ENCODE assay signal across 12 cellular contexts in genomic region chr3:156668073-156668763, GRCh38. TPM values are rescaled to one million over a fixed set of nuclear protein-coding genes. Genes with fewer than 3 reads are reported as not detected.
A peak's percentile ranks its signal among the peaks of the same experiment; 100 is the strongest.
DNase-seq lines count a peak whose midpoint lies in the region; ATAC-seq, FAIRE-seq and TF ChIP-seq lines count a peak whose summit lies in the region.
"Had no signal": no experiment of that assay in that cellular context is flagged by ENCODE, and none has a peak within 500 bp of the region (broad histone marks: within the 10 kb centered on the region; RNA-seq: fewer than 3 reads in every experiment).

No MANE protein-coding gene starts in this region.

- peak; percentile 58 for DNase-seq in activated naive CD4-positive, alpha-beta T cell treated with anti-CD3 and anti-CD28 coated beads, Interleukin-2, amount 10 ng/mL, durations not matched to agents 7 days and 5 days
- DNase-seq in activated naive CD4-positive, alpha-beta T cell treated with anti-CD3 and anti-CD28 coated beads, Interleukin-2, amount 50 U/mL, for 16 hours = no peak
- DNase-seq in NCI-H69 (lab: John Stamatoyannopoulos, UW) = peak; percentile 48
- no peak for DNase-seq in endothelial cell of umbilical vein (ENCODE audit: low read depth, low spot score)
- DNase-seq in stimulated activated effector memory CD8-positive, alpha-beta T cell treated with anti-CD3 and anti-CD28 coated beads, Interleukin-12 subunit alpha, Interleukin-12 subunit beta, amount 100 ng/mL, for 72 hours (ENCODE audit: low spot score in 2 of 2) = no peak
- DNase-seq in AG08396 (ENCODE audit: low spot score) = no peak
- DNase-seq in osteoblast (ENCODE audit: insufficient read length, low spot score, missing footprints) = no peak
- DNase-seq: Caco-2, SHP77 had no signal

- peak overlapping the region; percentile 60 for H3K27ac Mint-ChIP-seq in activated naive CD4-positive, alpha-beta T cell treated with anti-CD3 and anti-CD28 coated beads, Interleukin-2, amount 10 ng/mL, durations not matched to agents 7 days and 5 days
- no peak overlapping the region for H3K27ac Mint-ChIP-seq in stimulated activated effector memory CD8-positive, alpha-beta T cell treated with anti-CD3 and anti-CD28 coated beads, Interleukin-12 subunit alpha, Interleukin-12 subunit beta, amount 100 ng/mL, for 72 hours

- H3K4me3 ChIP-seq in endothelial cell of umbilical vein (replicated peaks in 1 of 3; ENCODE audit: insufficient read depth in 1 of 3, low read depth in 1 of 3, low read length in 3 of 3) (no peak overlapping the region), osteoblast (ENCODE audit: insufficient read depth, low read length) (no peak overlapping the region)
- H3K4me3 ChIP-seq: prostate gland had no signal

- H3K4me1 ChIP-seq in endothelial cell of umbilical vein (ENCODE audit: control insufficient read depth, extremely low read depth, insufficient read depth, low read length) (peaks cover 21% of the 10 kb centered on the region), osteoblast (ENCODE audit: insufficient read depth, low read length) (peaks cover 16% of the 10 kb centered on the region)
- H3K4me1 ChIP-seq: prostate gland had no signal

- H3K27ac ChIP-seq in endothelial cell of umbilical vein (ENCODE audit: insufficient read depth, low read depth, low read length) (no peak overlapping the region), osteoblast (ENCODE audit: low read depth, low read length) (no peak overlapping the region)
- H3K27ac ChIP-seq: prostate gland had no signal

- H3K36me3 ChIP-seq in endothelial cell of umbilical vein (ENCODE audit: control insufficient read depth in 2 of 2, extremely low read depth in 1 of 2, insufficient read depth in 2 of 2, low read length in 2 of 2) = no peaks in the 10 kb centered on the region
- no peaks in the 10 kb centered on the region for H3K36me3 ChIP-seq in osteoblast (ENCODE audit: insufficient read depth, low read length)
- H3K36me3 ChIP-seq: prostate gland had no signal

- H3K4me1 Mint-ChIP-seq in activated naive CD4-positive, alpha-beta T cell treated with anti-CD3 and anti-CD28 coated beads, Interleukin-2, amount 10 ng/mL, durations not matched to agents 7 days and 5 days = peaks cover 64% of the 10 kb centered on the region
- peaks cover 55% of the 10 kb centered on the region for H3K4me1 Mint-ChIP-seq in stimulated activated effector memory CD8-positive, alpha-beta T cell treated with anti-CD3 and anti-CD28 coated beads, Interleukin-12 subunit alpha, Interleukin-12 subunit beta, amount 100 ng/mL, for 72 hours

- no peak overlapping the region for H2AFZ ChIP-seq in endothelial cell of umbilical vein (ENCODE audit: low read depth, low read length)
- H2AFZ ChIP-seq in osteoblast (ENCODE audit: low read length) = no peak overlapping the region

- no peaks in the 10 kb centered on the region for H3K27me3 Mint-ChIP-seq in activated naive CD4-positive, alpha-beta T cell treated with anti-CD3 and anti-CD28 coated beads, Interleukin-2, amount 10 ng/mL, durations not matched to agents 7 days and 5 days

- H3K27me3 ChIP-seq in endothelial cell of umbilical vein (ENCODE audit: control insufficient read depth in 2 of 2, insufficient read depth in 2 of 2, low read length in 2 of 2) = no peaks in the 10 kb centered on the region
- H3K27me3 ChIP-seq in osteoblast (ENCODE audit: insufficient read depth, low read length) = no peaks in the 10 kb centered on the region

- CTCF ChIA-PET in activated naive CD4-positive, alpha-beta T cell treated with anti-CD3 and anti-CD28 coated beads, Interleukin-2, amount 10 ng/mL, durations not matched to agents 7 days and 5 days (lab: Charles Lee) = interaction anchor here (1.0 kb wide), 1 partner anchor 415 kb away, joined by 3 read pairs; no protein-coding TSS in a partner anchor
- CTCF ChIA-PET in endothelial cell of umbilical vein (lab: Charles Lee) = interaction anchor here (1.0 kb wide), 1 partner anchor 15 kb away, joined by 3 read pairs; no protein-coding TSS in a partner anchor

- H3K79me2 ChIP-seq in endothelial cell of umbilical vein (ENCODE audit: control insufficient read depth, insufficient read depth, low read length) (no peaks in the 10 kb centered on the region), osteoblast (ENCODE audit: insufficient read depth, low read length) (no peaks in the 10 kb centered on the region)

- no peak overlapping the region for H3K4me2 ChIP-seq in endothelial cell of umbilical vein (ENCODE audit: insufficient read depth, low read length)
- no peak overlapping the region for H3K4me2 ChIP-seq in osteoblast (ENCODE audit: insufficient read depth, low read length)

- no peaks in the 10 kb centered on the region for H3K9me1 ChIP-seq in endothelial cell of umbilical vein (replicated peaks; ENCODE audit: control insufficient read depth, extremely low read depth, insufficient read depth, low read length)

- POLR2A ChIA-PET in endothelial cell of umbilical vein (lab: Charles Lee) = no interaction called here

- H3K9ac ChIP-seq in endothelial cell of umbilical vein (replicated peaks; ENCODE audit: extremely low read depth, insufficient read depth, low read length) = no peak overlapping the region

- peaks cover 7% of the 10 kb centered on the region for H3K36me3 Mint-ChIP-seq in activated naive CD4-positive, alpha-beta T cell treated with anti-CD3 and anti-CD28 coated beads, Interleukin-2, amount 10 ng/mL, durations not matched to agents 7 days and 5 days
- H3K36me3 Mint-ChIP-seq in stimulated activated effector memory CD8-positive, alpha-beta T cell treated with anti-CD3 and anti-CD28 coated beads, Interleukin-12 subunit alpha, Interleukin-12 subunit beta, amount 100 ng/mL, for 72 hours = no peaks in the 10 kb centered on the region

- TF ChIP-seq POLR2A in endothelial cell of umbilical vein (IDR thresholded peaks at IDR 0.05; ENCODE audit: low read depth, low read length) = no peak

- dilution Hi-C loops in endothelial cell of umbilical vein (cut with MboI; ENCODE audit: extremely low pct_ligation_motif_present, low sequenced_read_pairs) = no loop called here

- no peaks in the 10 kb centered on the region for H3K9me3 ChIP-seq in endothelial cell of umbilical vein (replicated peaks; ENCODE audit: control insufficient read depth, insufficient read depth, low read length)
- H3K9me3 ChIP-seq in osteoblast (ENCODE audit: low read depth, low read length) = no peaks in the 10 kb centered on the region
- H3K9me3 ChIP-seq: Caco-2, prostate gland had no signal

- no TSS peak for BruUV-seq in endothelial cell of umbilical vein (replicated peaks; lab: Mats Ljungman, UMichigan)

- intact Hi-C loops in endothelial cell of umbilical vein (cut with micrococcal nuclease) = no loop called here

- H3K4me3 Mint-ChIP-seq in activated naive CD4-positive, alpha-beta T cell treated with anti-CD3 and anti-CD28 coated beads, Interleukin-2, amount 10 ng/mL, durations not matched to agents 7 days and 5 days = no peak overlapping the region
- H3K4me3 Mint-ChIP-seq in stimulated activated effector memory CD8-positive, alpha-beta T cell treated with anti-CD3 and anti-CD28 coated beads, Interleukin-12 subunit alpha, Interleukin-12 subunit beta, amount 100 ng/mL, for 72 hours = no peak overlapping the region

- TF ChIP-seq CTCF in endothelial cell of umbilical vein (IDR thresholded peaks at IDR 0.05; ENCODE audit: extremely low read depth in 1 of 2, insufficient read depth in 1 of 2, low read depth in 1 of 2, low read length in 2 of 2) = no peak
- TF ChIP-seq CTCF in osteoblast (IDR thresholded peaks at IDR 0.05; ENCODE audit: extremely low read depth, low read depth, low read length) = no peak

- H4K20me1 ChIP-seq in endothelial cell of umbilical vein (replicated peaks; ENCODE audit: control insufficient read depth, extremely low read depth, insufficient read depth, low read length) (no peaks in the 10 kb centered on the region), osteoblast (ENCODE audit: insufficient read depth, low read length) (no peaks in the 10 kb centered on the region)

- no peaks in the 10 kb centered on the region for H3K9me3 Mint-ChIP-seq in activated naive CD4-positive, alpha-beta T cell treated with anti-CD3 and anti-CD28 coated beads, Interleukin-2, amount 10 ng/mL, durations not matched to agents 7 days and 5 days
- H3K9me3 Mint-ChIP-seq in stimulated activated effector memory CD8-positive, alpha-beta T cell treated with anti-CD3 and anti-CD28 coated beads, Interleukin-12 subunit alpha, Interleukin-12 subunit beta, amount 100 ng/mL, for 72 hours = no peaks in the 10 kb centered on the region

- FAIRE-seq in endothelial cell of umbilical vein (lab: Jason Lieb, UNC) = peak; percentile 4
- FAIRE-seq: colon had no signal

- ATAC-seq in stimulated activated effector memory CD8-positive, alpha-beta T cell treated with anti-CD3 and anti-CD28 coated beads, Interleukin-12 subunit alpha, Interleukin-12 subunit beta, amount 100 ng/mL, for 72 hours = peak; percentile 71
- ATAC-seq in HG03342 (IDR thresholded peaks at IDR 0.05; ENCODE audit: unreplicated experiment) = no peak

TF ChIP-seq in endothelial cell of umbilical vein, 7 proteins besides CTCF, POLR2A, EP300 and RAD21:
- no peak for TF ChIP-seq FOS (IDR thresholded peaks at IDR 0.05; ENCODE audit: borderline replicate concordance, insufficient read depth, low read length)
- no peak for TF ChIP-seq MYC (IDR thresholded peaks at IDR 0.05; ENCODE audit: low read depth, low read length)
- TF ChIP-seq POLR2AphosphoS5 (IDR thresholded peaks at IDR 0.05; ENCODE audit: insufficient read depth, low read depth, low read length) = no peak
- TF ChIP-seq EZH2 (IDR thresholded peaks at IDR 0.05; ENCODE audit: borderline replicate concordance, low read depth, low read length, severe bottlenecking) = no peak
- no peak for TF ChIP-seq GATA2 (IDR thresholded peaks at IDR 0.05; ENCODE audit: insufficient read depth, insufficient read length, low read depth, low read length)
- TF ChIP-seq JUN (IDR thresholded peaks at IDR 0.05; ENCODE audit: borderline replicate concordance, insufficient read depth, insufficient read length, low read depth) = no peak
- TF ChIP-seq MAX (IDR thresholded peaks at IDR 0.05; ENCODE audit: insufficient read depth, insufficient read length) = no peak

RNA-seq across cellular contexts. Expression of gene TIPARP, which starts 6.2 kb away (rescaled TPM):
- 20.0 and 21.2 TPM in 2 replicates for total RNA-seq in endothelial cell of umbilical vein
- 8.1 and 9.1 TPM in 2 replicates for polyA plus RNA-seq in endothelial cell of umbilical vein
- polyA plus RNA-seq in endothelial cell of umbilical vein (2011; cell fraction: cytosol; rRNA removed) = 11.8 and 13.5 TPM in 2 replicates
- 21.4 and 21.9 TPM in 2 replicates for polyA plus RNA-seq in endothelial cell of umbilical vein (2011; cell fraction: nucleus; rRNA removed)
- 13.0 and 21.9 TPM in 2 replicates for polyA plus RNA-seq in endothelial cell of umbilical vein (2012)
- 24.8 and 29.4 TPM in 2 replicates for polyA minus RNA-seq in endothelial cell of umbilical vein
- 11.0 TPM for polyA minus RNA-seq in endothelial cell of umbilical vein (2011; cell fraction: cytosol; rRNA and poly(A)+ RNA removed)
- 119 and 123 TPM in 2 replicates for polyA minus RNA-seq in endothelial cell of umbilical vein (2011; cell fraction: nucleus; rRNA and poly(A)+ RNA removed)
- 28.2 and 30.4 TPM in 2 replicates for total RNA-seq in osteoblast

Comparison
In these comparisons a context has a peak if more than half of its experiments do, and no peak if none do; other contexts are left out.
1. DNase-seq: peak in activated naive CD4-positive, alpha-beta T cell treated with anti-CD3 and anti-CD28 coated beads, Interleukin-2, amount 10 ng/mL, durations not matched to agents 7 days and 5 days (single experiment) and NCI-H69 (single experiment); none in activated naive CD4-positive, alpha-beta T cell treated with anti-CD3 and anti-CD28 coated beads, Interleukin-2, amount 50 U/mL, for 16 hours (single experiment), endothelial cell of umbilical vein (single experiment), stimulated activated effector memory CD8-positive, alpha-beta T cell treated with anti-CD3 and anti-CD28 coated beads, Interleukin-12 subunit alpha, Interleukin-12 subunit beta, amount 100 ng/mL, for 72 hours (0 of 2), AG08396 (single experiment) and osteoblast (single experiment).